Comparison of ENCODE assay signal across 16 cellular contexts in the genomic region with DNA sequence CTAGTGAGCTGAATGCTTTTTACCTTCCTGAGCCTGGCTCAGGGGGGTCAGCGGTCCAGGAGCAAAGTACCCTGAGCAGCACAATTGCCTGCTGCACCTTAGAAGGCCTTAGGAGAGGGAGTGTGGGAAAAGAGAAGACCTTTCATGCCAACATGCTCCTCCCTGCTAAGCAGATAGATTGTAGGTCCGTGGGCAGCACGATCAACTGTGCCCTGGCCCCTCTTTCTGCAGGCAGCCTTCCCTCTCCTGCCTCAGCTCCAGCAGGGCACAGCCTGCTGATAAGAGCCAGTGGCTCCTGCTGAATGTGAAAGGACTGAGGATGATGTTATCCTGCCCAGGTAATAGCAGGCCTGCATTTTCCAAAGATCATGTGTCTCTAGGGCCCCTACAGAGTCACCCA. TPM values are rescaled to one million over a fixed set of nuclear protein-coding genes. Genes with fewer than 3 reads are reported as not detected.
DNase-seq lines count a peak whose midpoint lies in the region; TF ChIP-seq lines count a peak whose summit lies in the region.
"Had no signal": no experiment of that assay in that cellular context is flagged by ENCODE, and none has a peak within 500 bp of the region (broad histone marks: within the 10 kb centered on the region; RNA-seq: fewer than 3 reads in every experiment).

No MANE protein-coding gene starts in this region.

- POLR2A ChIA-PET in activated CD4-positive, alpha-beta memory T cell treated with anti-CD3 and anti-CD28 coated beads, Interleukin-2, amount 10 ng/mL, durations not matched to agents 7 days and 5 days (lab: Charles Lee) = no interaction called here

- CTCF ChIA-PET in activated CD4-positive, alpha-beta memory T cell treated with anti-CD3 and anti-CD28 coated beads, Interleukin-2, amount 10 ng/mL, durations not matched to agents 7 days and 5 days (lab: Charles Lee) = interaction anchor here (1.9 kb wide), 1 partner anchor 91 kb away, joined by 3 read pairs; no protein-coding TSS in a partner anchor

- H3K27ac Mint-ChIP-seq in activated CD4-positive, alpha-beta memory T cell treated with anti-CD3 and anti-CD28 coated beads, Interleukin-2, amount 10 ng/mL, durations not matched to agents 7 days and 5 days = no peak overlapping the region

- H3K4me3 Mint-ChIP-seq in activated CD4-positive, alpha-beta memory T cell treated with anti-CD3 and anti-CD28 coated beads, Interleukin-2, amount 10 ng/mL, durations not matched to agents 7 days and 5 days = no peak overlapping the region

- H3K4me1 ChIP-seq in spleen = peaks cover 1 to 57% (median 29%) of the 10 kb centered on the region in 6 donors

- peak; percentile 38 for DNase-seq in G401 (ENCODE audit: low spot score)
- peak; percentile 30 for DNase-seq in spleen
- DNase-seq in KBM-7 = no peak
- no peak for DNase-seq in activated CD4-positive, alpha-beta memory T cell treated with anti-CD3 and anti-CD28 coated beads, Interleukin-2, amount 10 ng/mL, durations not matched to agents 7 days and 5 days
- DNase-seq in NCI-H128 (lab: John Stamatoyannopoulos, UW; ENCODE audit: unreplicated experiment) = no peak
- DNase-seq in NCI-H774 (lab: John Stamatoyannopoulos, UW) = no peak
- DNase-seq: Caco-2, GOT3, NCI-H1417, NCI-H1930, NCI-H2171 treated with DMSO at 0.1 percent for 48 hours, SIG-M5 had no signal

- peaks cover 10% of the 10 kb centered on the region for H3K4me1 Mint-ChIP-seq in activated CD4-positive, alpha-beta memory T cell treated with anti-CD3 and anti-CD28 coated beads, Interleukin-2, amount 10 ng/mL, durations not matched to agents 7 days and 5 days

- 71 to 93% (median 89%) methylated on average over 3 of the region's 3 CpGs for WGBS in spleen, 5 donors

- no peaks in the 10 kb centered on the region for H3K36me3 ChIP-seq in spleen

- H3K27me3 ChIP-seq in layer of hippocampus (ENCODE audit: control insufficient read depth, insufficient read depth, low read length) = no peaks in the 10 kb centered on the region
- H3K27me3 ChIP-seq in spleen (replicated peaks in 1 of 7) = peaks cover 0 to 35% (median 17%) of the 10 kb centered on the region in 7 donors

- H3K36me3 Mint-ChIP-seq in activated CD4-positive, alpha-beta memory T cell treated with anti-CD3 and anti-CD28 coated beads, Interleukin-2, amount 10 ng/mL, durations not matched to agents 7 days and 5 days (ENCODE audit: low read depth) = no peaks in the 10 kb centered on the region

- peaks cover 24% of the 10 kb centered on the region for H3K27me3 Mint-ChIP-seq in activated CD4-positive, alpha-beta memory T cell treated with anti-CD3 and anti-CD28 coated beads, Interleukin-2, amount 10 ng/mL, durations not matched to agents 7 days and 5 days

- TF ChIP-seq CTCF in spleen (IDR thresholded peaks at IDR 0.05 in 8 of 11, conservative IDR thresholded peaks at IDR 0.05 in 3 of 11) = no peak

- intact Hi-C loops in spleen (cut with DNase I; ENCODE audit: low total_unique reads) = no loop called here

- no peak for TF ChIP-seq POLR2A in spleen (IDR thresholded peaks at IDR 0.05)

- peak overlapping the region; percentile 47 for H3K27ac ChIP-seq in angular gyrus (ENCODE audit: low read depth, low read length)
- peak overlapping the region; percentile 35 for H3K27ac ChIP-seq in layer of hippocampus (ENCODE audit: low read depth, low read length)
- no peak overlapping the region for H3K27ac ChIP-seq in spleen
- H3K27ac ChIP-seq: A549 had no signal

- no peaks in the 10 kb centered on the region for H3K9me3 ChIP-seq in spleen
- H3K9me3 ChIP-seq: A549, Caco-2 had no signal

- H3K4me3 ChIP-seq in spleen = no peak overlapping the region
- H3K4me3 ChIP-seq: A549 had no signal

- no peaks in the 10 kb centered on the region for H3K9me3 Mint-ChIP-seq in activated CD4-positive, alpha-beta memory T cell treated with anti-CD3 and anti-CD28 coated beads, Interleukin-2, amount 10 ng/mL, durations not matched to agents 7 days and 5 days

- in situ Hi-C loops in G401 (cut with HindIII; ENCODE audit: low sequenced_read_pairs) = no loop called here
- in situ Hi-C loops in KBM-7 (cut with MboI; ENCODE audit: low pct_unique_long_range_greater_than_20kb, low sequenced_read_pairs) = no loop called here

RNA-seq across cellular contexts. Expression of gene CORO2B, which starts 4.1 kb away (rescaled TPM):
- 1.0 TPM in 1 of 2 replicates, not detected in the other for total RNA-seq in G401 (2014; rRNA removed; shearing (Covaris generic))
- 1 to 10 TPM; 1.5 to 8.8 (median 4.5) TPM for total RNA-seq in spleen
- polyA plus RNA-seq in spleen = 1 to 10 TPM in 2 of 3 donors, under 1 TPM in 1; 0.93 to 2.4 (median 1.2) TPM
- not detected for total RNA-seq in activated CD4-positive, alpha-beta memory T cell treated with anti-CD3 and anti-CD28 coated beads, Interleukin-2, amount 10 ng/mL, durations not matched to agents 7 days and 5 days
- total RNA-seq: NCI-H460 had no signal

Comparison
In these comparisons a context has a peak if more than half of its experiments do, and no peak if none do; other contexts are left out.
1. DNase-seq: peak in G401 (single experiment) and spleen (single experiment); none in KBM-7 (single experiment), activated CD4-positive, alpha-beta memory T cell treated with anti-CD3 and anti-CD28 coated beads, Interleukin-2, amount 10 ng/mL, durations not matched to agents 7 days and 5 days (single experiment), NCI-H128 (single experiment) and NCI-H774 (single experiment).
2. H3K27ac ChIP-seq: peak in angular gyrus (single experiment) and layer of hippocampus (single experiment); none in spleen (0 of 8).